ENCODE assay signal across 23 cellular contexts in the genomic region with DNA sequence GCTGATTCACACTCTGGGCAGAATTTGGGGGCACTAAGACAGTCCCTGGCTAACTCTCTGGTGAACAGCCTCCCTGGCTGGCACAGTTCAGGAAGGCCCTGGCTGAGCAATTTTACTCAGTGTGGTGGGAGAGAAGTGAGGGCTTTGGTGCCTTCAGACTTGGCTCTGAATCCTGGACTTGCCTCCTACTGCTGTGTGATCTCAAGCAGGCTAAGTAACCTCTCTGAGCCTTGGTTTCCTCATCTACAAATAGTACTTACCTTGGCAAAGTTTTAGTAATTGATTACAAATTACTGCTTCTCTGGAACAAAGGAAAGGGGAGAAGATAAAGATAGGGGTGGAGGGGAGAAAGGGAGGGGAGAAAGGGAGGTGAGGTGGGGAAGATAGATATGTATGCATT.
DNase-seq lines count a peak whose midpoint lies in the region; ATAC-seq, FAIRE-seq and TF ChIP-seq lines count a peak whose summit lies in the region.
"Had no signal": no experiment of that assay in that cellular context is flagged by ENCODE, and none has a peak within 500 bp of the region (broad histone marks: within the 10 kb centered on the region; RNA-seq: fewer than 3 reads in every experiment).

No MANE protein-coding gene starts in this region.

- FAIRE-seq in HepG2 (lab: Jason Lieb, UNC), result no peak
- FAIRE-seq: A549, D721Med, GM12892, GM18507 had no signal

- no peak overlapping the region for H2AFZ ChIP-seq in HepG2 (ENCODE audit: low read length)
- H2AFZ ChIP-seq in hepatocyte, result no peak overlapping the region

- H3K27me3 Mint-ChIP-seq in activated T-cell treated with anti-CD3 and anti-CD28 coated beads, Interleukin-2, amount 50 U/mL, for 72 hours (ENCODE audit: low read depth), result no peaks in the 10 kb centered on the region

- H3K4me1 Mint-ChIP-seq in stimulated activated effector memory CD8-positive, alpha-beta T cell treated with anti-CD3 and anti-CD28 coated beads, Interleukin-12 subunit alpha, Interleukin-12 subunit beta, amount 100 ng/mL, for 72 hours, result no peaks in the 10 kb centered on the region
- no peaks in the 10 kb centered on the region for H3K4me1 Mint-ChIP-seq in activated T-cell treated with anti-CD3 and anti-CD28 coated beads, Interleukin-2, amount 50 U/mL, for 72 hours (ENCODE audit: low read depth)

- TF ChIP-seq POLR2A in HepG2 (IDR thresholded peaks at IDR 0.05; ENCODE audit: insufficient read depth in 1 of 2, low read depth in 2 of 2, low read length in 2 of 2) (no peak), right lobe of liver (IDR thresholded peaks at IDR 0.05) (no peak)

- H3K4me2 ChIP-seq in HepG2 (ENCODE audit: low read depth, low read length) (no peak overlapping the region), hepatocyte (peak overlapping the region; percentile 40)
- H3K4me2 ChIP-seq: A549 had no signal

- TF ChIP-seq EP300 in HepG2 (IDR thresholded peaks at IDR 0.05; ENCODE audit: low read depth in 2 of 2, low read length in 2 of 2), result no peak
- no peak for TF ChIP-seq EP300 in HepG2 (CRISPR knock-in tag; IDR thresholded peaks at IDR 0.05; ENCODE audit: borderline replicate concordance)

- H3K4me3 Mint-ChIP-seq in stimulated activated effector memory CD8-positive, alpha-beta T cell treated with anti-CD3 and anti-CD28 coated beads, Interleukin-12 subunit alpha, Interleukin-12 subunit beta, amount 100 ng/mL, for 72 hours, result no peak overlapping the region
- no peak overlapping the region for H3K4me3 Mint-ChIP-seq in activated T-cell treated with anti-CD3 and anti-CD28 coated beads, Interleukin-2, amount 50 U/mL, for 72 hours
- H3K4me3 Mint-ChIP-seq: CD4-positive, alpha-beta T cell; H9; IgD-negative memory B cell had no signal

- no peak for TF ChIP-seq RAD21 in HepG2 (CRISPR knock-in tag; IDR thresholded peaks at IDR 0.05)

- intact Hi-C loops in HepG2 (cut with micrococcal nuclease; ENCODE audit: unreplicated experiment) (no loop called here), right lobe of liver (cut with DNase I) (no loop called here), right cardiac atrium (cut with DNase I) (no loop called here)

- POLR2A ChIA-PET in HepG2 (lab: Yijun Ruan, JAX), result no interaction called here

- H3K4me3 ChIP-seq in HepG2 (replicated peaks in 1 of 3; ENCODE audit: insufficient read depth in 1 of 3, low read depth in 2 of 3, low read length in 3 of 3) (no peak overlapping the region), right lobe of liver (no peak overlapping the region), hepatocyte (no peak overlapping the region), right cardiac atrium (ENCODE audit: low read length) (no peak overlapping the region)
- H3K4me3 ChIP-seq: A549 had no signal

- in situ Hi-C loops in HepG2 (cut with HindIII; ENCODE audit: extremely low pct_ligation_motif_present, low pct_unique_long_range_greater_than_20kb), result no loop called here

- H3K9me3 Mint-ChIP-seq in stimulated activated effector memory CD8-positive, alpha-beta T cell treated with anti-CD3 and anti-CD28 coated beads, Interleukin-12 subunit alpha, Interleukin-12 subunit beta, amount 100 ng/mL, for 72 hours, result no peaks in the 10 kb centered on the region
- H3K9me3 Mint-ChIP-seq in activated T-cell treated with anti-CD3 and anti-CD28 coated beads, Interleukin-2, amount 50 U/mL, for 72 hours, result no peaks in the 10 kb centered on the region
- H3K9me3 Mint-ChIP-seq: CD4-positive, alpha-beta T cell; H9 had no signal

- H3K36me3 ChIP-seq in HepG2 (replicated peaks in 1 of 2; ENCODE audit: control insufficient read depth in 1 of 2, insufficient read depth in 2 of 2, low read length in 2 of 2) (no peaks in the 10 kb centered on the region), right lobe of liver (no peaks in the 10 kb centered on the region), hepatocyte (replicated peaks; ENCODE audit: insufficient read depth, low read depth) (no peaks in the 10 kb centered on the region)

- H3K9ac ChIP-seq in HepG2 (ENCODE audit: insufficient read depth, low read depth, low read length), result no peak overlapping the region

- no peaks in the 10 kb centered on the region for H3K9me3 ChIP-seq in HepG2 (ENCODE audit: low read length)
- H3K9me3 ChIP-seq in right lobe of liver, result no peaks in the 10 kb centered on the region
- no peaks in the 10 kb centered on the region for H3K9me3 ChIP-seq in hepatocyte (ENCODE audit: low read depth)
- no peaks in the 10 kb centered on the region for H3K9me3 ChIP-seq in right cardiac atrium (ENCODE audit: control insufficient read depth, low read length)
- H3K9me3 ChIP-seq: A549, Caco-2 had no signal

- H3K36me3 Mint-ChIP-seq in stimulated activated effector memory CD8-positive, alpha-beta T cell treated with anti-CD3 and anti-CD28 coated beads, Interleukin-12 subunit alpha, Interleukin-12 subunit beta, amount 100 ng/mL, for 72 hours, result no peaks in the 10 kb centered on the region
- H3K36me3 Mint-ChIP-seq in activated T-cell treated with anti-CD3 and anti-CD28 coated beads, Interleukin-2, amount 50 U/mL, for 72 hours (ENCODE audit: insufficient read depth in 2 of 2), result no peaks in the 10 kb centered on the region
- H3K36me3 Mint-ChIP-seq: IgD-negative memory B cell had no signal

- H3K27me3 ChIP-seq in HepG2 (ENCODE audit: control insufficient read depth in 1 of 2, insufficient read depth in 2 of 2, low read length in 2 of 2), result peaks cover 1 to 26% of the 10 kb centered on the region in 2 experiments; a peak in 3 of 5 replicates
- H3K27me3 ChIP-seq in right lobe of liver, result no peaks in the 10 kb centered on the region
- no peaks in the 10 kb centered on the region for H3K27me3 ChIP-seq in hepatocyte
- no peaks in the 10 kb centered on the region for H3K27me3 ChIP-seq in right cardiac atrium (ENCODE audit: control insufficient read depth, insufficient read depth)

- no peak for TF ChIP-seq CTCF in HepG2 (CRISPR knock-in tag; IDR thresholded peaks at IDR 0.05)
- TF ChIP-seq CTCF in right lobe of liver (IDR thresholded peaks at IDR 0.05), result no peak
- TF ChIP-seq CTCF in hepatocyte (IDR thresholded peaks at IDR 0.05; ENCODE audit: poor library complexity), result no peak

- CTCF ChIA-PET in HepG2 (lab: Yijun Ruan, JAX; ENCODE audit: low intra/inter-chr PET ratio, low total read pairs), result no interaction called here

- H3K4me1 ChIP-seq in HepG2 (ENCODE audit: insufficient read depth, low read length), result no peaks in the 10 kb centered on the region
- H3K4me1 ChIP-seq in right lobe of liver, result no peaks in the 10 kb centered on the region
- H3K4me1 ChIP-seq in hepatocyte (ENCODE audit: insufficient read depth), result peaks cover 15% of the 10 kb centered on the region
- no peaks in the 10 kb centered on the region for H3K4me1 ChIP-seq in right cardiac atrium (ENCODE audit: control insufficient read depth, insufficient read depth, low read length)
- H3K4me1 ChIP-seq: A549, Caco-2 had no signal

- ATAC-seq in HepG2 (no peak), right lobe of liver (no peak), right cardiac atrium (no peak)
- ATAC-seq in stimulated activated effector memory CD8-positive, alpha-beta T cell treated with anti-CD3 and anti-CD28 coated beads, Interleukin-12 subunit alpha, Interleukin-12 subunit beta, amount 100 ng/mL, for 72 hours, result peak; percentile 27
- no peak for ATAC-seq in activated T-cell treated with anti-CD3 and anti-CD28 coated beads, Interleukin-2, amount 50 U/mL, for 72 hours (replicated peaks in 1 of 2)
- ATAC-seq: A549 had no signal

- DNase-seq in HepG2 (ENCODE audit: low spot score) (no peak), right lobe of liver (no peak), hepatocyte (ENCODE audit: low spot score) (no peak), right cardiac atrium (no peak), NCI-H524 (lab: John Stamatoyannopoulos, UW) (no peak)
- no peak for DNase-seq in stimulated activated effector memory CD8-positive, alpha-beta T cell treated with anti-CD3 and anti-CD28 coated beads, Interleukin-12 subunit alpha, Interleukin-12 subunit beta, amount 100 ng/mL, for 72 hours (ENCODE audit: low spot score in 2 of 2)
- DNase-seq in activated T-cell treated with anti-CD3 and anti-CD28 coated beads, Interleukin-2, amount 50 U/mL, for 72 hours, result no peak
- DNase-seq: AML-193; Caco-2; CD4-positive, alpha-beta T cell; DMS79; GDM1; GOT3; H9; KG1 had no signal

- H3K9me2 ChIP-seq in hepatocyte (replicated peaks; ENCODE audit: insufficient read depth), result no peaks in the 10 kb centered on the region

- H3K79me2 ChIP-seq in HepG2 (ENCODE audit: insufficient read depth, low read length), result no peaks in the 10 kb centered on the region
- H3K79me2 ChIP-seq in hepatocyte, result no peaks in the 10 kb centered on the region

- H4K20me1 ChIP-seq in HepG2 (ENCODE audit: insufficient read depth, low read length) (no peaks in the 10 kb centered on the region), hepatocyte (ENCODE audit: insufficient read depth, poor library complexity, severe bottlenecking) (no peaks in the 10 kb centered on the region)

- no peak overlapping the region for H3K27ac Mint-ChIP-seq in stimulated activated effector memory CD8-positive, alpha-beta T cell treated with anti-CD3 and anti-CD28 coated beads, Interleukin-12 subunit alpha, Interleukin-12 subunit beta, amount 100 ng/mL, for 72 hours
- H3K27ac Mint-ChIP-seq in activated T-cell treated with anti-CD3 and anti-CD28 coated beads, Interleukin-2, amount 50 U/mL, for 72 hours, result no peak overlapping the region
- H3K27ac Mint-ChIP-seq: CD4-positive, alpha-beta T cell; H9; IgD-negative memory B cell had no signal

- BruUV-seq in HepG2 (replicated peaks; lab: Mats Ljungman, UMichigan), result no TSS peak

- H3K27ac ChIP-seq in HepG2 (ENCODE audit: extremely low read length, insufficient read depth, low read length) (no peak overlapping the region), right lobe of liver (no peak overlapping the region), hepatocyte (peak overlapping the region; percentile 18), right cardiac atrium (ENCODE audit: low read length) (no peak overlapping the region)
- H3K27ac ChIP-seq: 22Rv1, A549, C4-2B, HL-60 had no signal

TF ChIP-seq in HepG2, 621 proteins besides CTCF, POLR2A, EP300 and RAD21:
- TF ChIP-seq ZNF768 (CRISPR knock-in tag; IDR thresholded peaks at IDR 0.05), result peak; percentile 44; the same call in 1 of the 2 replicates
- TF ChIP-seq SMC3 (IDR thresholded peaks at IDR 0.05; ENCODE audit: low read length), result no peak
- TF ChIP-seq, protein P1, sequence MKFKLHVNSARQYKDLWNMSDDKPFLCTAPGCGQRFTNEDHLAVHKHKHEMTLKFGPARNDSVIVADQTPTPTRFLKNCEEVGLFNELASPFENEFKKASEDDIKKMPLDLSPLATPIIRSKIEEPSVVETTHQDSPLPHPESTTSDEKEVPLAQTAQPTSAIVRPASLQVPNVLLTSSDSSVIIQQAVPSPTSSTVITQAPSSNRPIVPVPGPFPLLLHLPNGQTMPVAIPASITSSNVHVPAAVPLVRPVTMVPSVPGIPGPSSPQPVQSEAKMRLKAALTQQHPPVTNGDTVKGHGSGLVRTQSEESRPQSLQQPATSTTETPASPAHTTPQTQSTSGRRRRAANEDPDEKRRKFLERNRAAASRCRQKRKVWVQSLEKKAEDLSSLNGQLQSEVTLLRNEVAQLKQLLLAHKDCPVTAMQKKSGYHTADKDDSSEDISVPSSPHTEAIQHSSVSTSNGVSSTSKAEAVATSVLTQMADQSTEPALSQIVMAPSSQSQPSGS (CRISPR knock-in tag; IDR thresholded peaks at IDR 0.05), result no peak
